In genomic region chr15:26729030-26729429, GRCh38 we compare ENCODE assay signal across 24 cellular contexts. TPM values are rescaled to one million over a fixed set of nuclear protein-coding genes. Genes with fewer than 3 reads are reported as not detected.
"Had no signal": no experiment of that assay in that cellular context is flagged by ENCODE, and none has a peak within 500 bp of the region (broad histone marks: within the 10 kb centered on the region; RNA-seq: fewer than 3 reads in every experiment).

No MANE protein-coding gene starts in this region.

- H3K36me3 Mint-ChIP-seq: stimulated activated effector memory CD8-positive, alpha-beta T cell treated with anti-CD3 and anti-CD28 coated beads, Interleukin-12 subunit alpha, Interleukin-12 subunit beta, amount 100 ng/mL, for 72 hours had no signal

- H3K4me1 ChIP-seq: parathyroid adenoma, prostate gland, sigmoid colon, stomach, testis, tibial artery had no signal

- H3K9ac ChIP-seq: parathyroid adenoma had no signal

- H3K27me3 ChIP-seq: stomach, testis, tibial artery had no signal

- H3K9me3 ChIP-seq: prostate gland, testis had no signal

- H3K27me3 Mint-ChIP-seq: memory B cell; naive B cell; natural killer cell treated with Interleukin-12 subunit alpha and Interleukin-12 subunit beta and Interleukin-15 and Interleukin-18, amount 100 ng/mL, for 72 hours; type B pancreatic cell had no signal

- H2AFZ ChIP-seq: parathyroid adenoma had no signal

- H3K27ac Mint-ChIP-seq: memory B cell; mesothelial cell of epicardium; naive B cell; natural killer cell treated with Interleukin-12 subunit alpha and Interleukin-12 subunit beta and Interleukin-15 and Interleukin-18, amount 100 ng/mL, for 72 hours; stimulated activated effector memory CD8-positive, alpha-beta T cell treated with anti-CD3 and anti-CD28 coated beads, Interleukin-12 subunit alpha, Interleukin-12 subunit beta, amount 100 ng/mL, for 72 hours; type B pancreatic cell had no signal

- ATAC-seq: left lobe of liver; mucosa of descending colon; natural killer cell treated with Interleukin-12 subunit alpha and Interleukin-12 subunit beta and Interleukin-15 and Interleukin-18, amount 100 ng/mL, for 72 hours; stimulated activated effector memory CD8-positive, alpha-beta T cell treated with anti-CD3 and anti-CD28 coated beads, Interleukin-12 subunit alpha, Interleukin-12 subunit beta, amount 100 ng/mL, for 72 hours had no signal

- H3K4me1 Mint-ChIP-seq: mesothelial cell of epicardium; naive B cell; stimulated activated effector memory CD8-positive, alpha-beta T cell treated with anti-CD3 and anti-CD28 coated beads, Interleukin-12 subunit alpha, Interleukin-12 subunit beta, amount 100 ng/mL, for 72 hours had no signal

- H3K27ac ChIP-seq: coronary artery, parathyroid adenoma, prostate gland, sigmoid colon, stomach, testis, tibial artery had no signal

- H3K4me3 Mint-ChIP-seq: memory B cell; mesothelial cell of epicardium; naive B cell; natural killer cell treated with Interleukin-12 subunit alpha and Interleukin-12 subunit beta and Interleukin-15 and Interleukin-18, amount 100 ng/mL, for 72 hours; neural crest cell; stimulated activated effector memory CD8-positive, alpha-beta T cell treated with anti-CD3 and anti-CD28 coated beads, Interleukin-12 subunit alpha, Interleukin-12 subunit beta, amount 100 ng/mL, for 72 hours; type B pancreatic cell had no signal

- DNase-seq: dermis blood vessel endothelial cell; effector memory CD4-positive, alpha-beta T cell; erythroblast; head of caudate nucleus; kidney; mucosa of descending colon; naive B cell; sigmoid colon; stimulated activated CD4-positive, alpha-beta T cell treated with anti-CD3 and anti-CD28 coated beads, Interleukin-2, amount 100 ng/mL, for 24 hours; stimulated activated CD4-positive, alpha-beta T cell treated with anti-CD3 and anti-CD28 coated beads, Interleukin-4, amount 100 ng/mL, for 24 hours; stimulated activated naive CD4-positive, alpha-beta T cell treated with Interleukin-2 at 50 U/mL for 16 hours; stomach; testis; tibial artery had no signal

RNA-seq across cellular contexts. Expression of gene GABRB3, which starts 43.8 kb away (rescaled TPM):
- total RNA-seq: natural killer cell treated with Interleukin-12 subunit alpha and Interleukin-12 subunit beta and Interleukin-15 and Interleukin-18, amount 100 ng/mL, for 72 hours had no signal
